ENCODE assay signal across 8 cellular contexts in the genomic region with DNA sequence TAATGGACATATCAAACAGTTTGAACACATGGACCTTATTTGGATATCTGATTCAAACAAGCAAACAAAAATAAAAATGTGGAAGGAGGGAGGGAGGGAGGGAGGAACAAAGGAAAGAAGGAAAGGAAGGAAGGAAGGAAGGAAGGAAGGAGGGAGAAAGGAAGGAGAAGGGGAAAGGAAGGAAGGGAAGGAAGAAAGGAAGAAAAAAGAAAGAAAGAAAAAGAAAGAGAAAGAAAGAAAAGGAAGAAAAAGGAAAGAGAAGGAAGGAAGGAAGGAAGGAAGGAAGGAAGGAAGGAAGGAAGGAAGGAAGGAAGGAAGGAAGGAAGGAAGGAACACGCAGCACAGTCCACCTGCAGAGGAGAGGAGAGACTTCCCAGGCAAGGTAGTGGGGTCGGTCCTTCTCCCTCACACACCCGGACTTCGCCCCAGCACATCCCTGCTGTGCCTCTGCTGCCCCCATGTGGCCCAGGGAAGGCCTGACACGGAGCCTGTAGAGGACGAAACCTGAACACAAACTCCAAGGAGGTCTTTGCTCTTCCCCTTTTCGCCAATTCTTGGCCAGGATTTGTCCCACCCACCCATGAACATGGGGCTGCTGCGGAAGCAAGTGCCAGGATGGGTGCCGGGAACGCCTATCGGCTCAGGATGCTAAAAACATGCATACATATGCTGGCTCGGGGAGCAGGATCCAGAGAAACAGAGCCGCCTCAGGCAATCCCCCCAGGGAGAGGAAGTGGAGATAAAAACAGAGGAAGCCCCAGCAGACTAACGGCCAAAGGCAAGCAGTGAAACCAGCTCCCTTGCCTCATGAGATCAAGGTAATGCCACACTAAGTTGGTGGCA. TPM values are rescaled to one million over a fixed set of nuclear protein-coding genes. Genes with fewer than 3 reads are reported as not detected.
DNase-seq lines count a peak whose midpoint lies in the region; ATAC-seq and TF ChIP-seq lines count a peak whose summit lies in the region.

No MANE protein-coding gene starts in this region.

- DNase-seq in GM13976 (ENCODE audit: low spot score) (peak; percentile 74), NCI-H1105 treated with DMSO at 0.1 percent for 48 hours (lab: John Stamatoyannopoulos, UW) (peak; percentile 76), T-helper 2 cell (peak; percentile 40 to 73 (median 63)), amniotic stem cell (lab: John Stamatoyannopoulos, UW) (peak; percentile 38), hepatocyte (ENCODE audit: low spot score) (peak; percentile 88), sciatic nerve (ENCODE audit: low spot score) (peak; percentile 90), cortex of kidney (lab: John Stamatoyannopoulos, UW) (no peak)

- TF ChIP-seq CTCF in GM13976 (IDR thresholded peaks at IDR 0.05; ENCODE audit: borderline replicate concordance, control extremely low read depth, extremely low read depth, insufficient read depth, missing control alignments) (peak; percentile 95), hepatocyte (IDR thresholded peaks at IDR 0.05; ENCODE audit: poor library complexity) (peak; percentile 87)

- ATAC-seq in HG02763 (IDR thresholded peaks at IDR 0.05; ENCODE audit: unreplicated experiment) (peak; percentile 66), sciatic nerve (peak; percentile 93)

- in situ Hi-C loops in GM13976 (cut with MboI; ENCODE audit: low sequenced_read_pairs, unreplicated experiment): loop anchor here (5.0 kb wide), 1 partner anchor 242 kb away; no protein-coding TSS in a partner anchor

- 23% methylated on average over 12 of the region's 14 CpGs for WGBS in hepatocyte (ENCODE audit: low lambda C conversion rate, missing lambda C conversion rate)

- no peaks in the 10 kb centered on the region for H3K9me3 ChIP-seq in hepatocyte (ENCODE audit: low read depth)

- H3K27me3 ChIP-seq in hepatocyte: no peaks in the 10 kb centered on the region

- no peaks in the 10 kb centered on the region for H3K36me3 ChIP-seq in hepatocyte (replicated peaks; ENCODE audit: insufficient read depth, low read depth)

- H2AFZ ChIP-seq in hepatocyte: no peak overlapping the region

- intact Hi-C loops in sciatic nerve (cut with DNase I): loop anchor here (10.0 kb wide), 1 partner anchor 244 kb away; no protein-coding TSS in a partner anchor

- H3K4me3 ChIP-seq in hepatocyte: no peak overlapping the region

- H3K4me2 ChIP-seq in hepatocyte: no peak overlapping the region

- no peaks in the 10 kb centered on the region for H4K20me1 ChIP-seq in hepatocyte (ENCODE audit: insufficient read depth, poor library complexity, severe bottlenecking)

- H3K79me2 ChIP-seq in hepatocyte: peaks cover 6% of the 10 kb centered on the region

- peaks cover 3% of the 10 kb centered on the region for H3K9me2 ChIP-seq in hepatocyte (replicated peaks; ENCODE audit: insufficient read depth)

- no peaks in the 10 kb centered on the region for H3K4me1 ChIP-seq in hepatocyte (ENCODE audit: insufficient read depth)

- H3K27ac ChIP-seq in hepatocyte: no peak overlapping the region

RNA-seq across cellular contexts. Expression of a gene that starts 52.3 kb away (rescaled TPM):
- 1.8 and 2.7 TPM in 2 replicates for total RNA-seq in hepatocyte
- 0.47 and 2.4 TPM in 2 replicates for polyA plus RNA-seq in hepatocyte
- 2.3 TPM for total RNA-seq in sciatic nerve
